9 cellular contexts compared by ENCODE assay signal in the genomic region with DNA sequence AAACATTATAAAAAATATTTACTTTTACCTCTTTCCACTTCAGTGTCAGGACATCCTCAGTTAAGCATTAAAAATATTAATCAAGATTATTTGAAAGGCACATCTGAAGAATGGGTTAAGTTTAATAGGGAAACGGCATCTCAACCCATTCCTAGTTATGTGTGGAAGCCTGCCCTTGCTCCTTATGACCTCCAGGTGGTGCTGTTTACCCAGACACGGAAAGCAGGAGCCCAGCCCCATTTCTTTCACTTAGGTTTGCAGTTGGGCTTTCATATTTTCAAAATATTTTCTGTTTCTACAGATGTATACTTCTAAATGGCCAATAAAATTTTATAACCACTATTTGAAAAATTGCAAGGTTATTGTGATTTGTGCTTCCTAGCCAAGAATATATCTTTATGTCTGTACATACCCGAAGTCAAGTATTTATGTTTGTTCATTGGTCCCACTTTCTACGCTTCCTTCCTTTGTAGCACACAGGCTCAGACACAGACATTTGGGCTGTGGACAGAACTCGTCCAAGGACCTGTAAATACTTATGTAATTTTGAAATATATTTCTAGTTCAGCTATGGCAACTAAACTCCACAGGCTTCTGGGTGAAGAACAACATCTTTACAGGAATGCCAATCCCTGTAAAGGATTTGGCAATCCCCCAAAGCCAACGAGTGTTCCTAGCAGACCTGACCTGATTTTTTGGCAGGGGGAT.
A peak's percentile ranks its signal among the peaks of the same experiment; 100 is the strongest.
DNase-seq lines count a peak whose midpoint lies in the region; ATAC-seq lines count a peak whose summit lies in the region.
"Had no signal": no experiment of that assay in that cellular context is flagged by ENCODE, and none has a peak within 500 bp of the region (broad histone marks: within the 10 kb centered on the region; RNA-seq: fewer than 3 reads in every experiment).

No MANE protein-coding gene starts in this region.

- H3K27me3 ChIP-seq in NT2/D1 (ENCODE audit: insufficient read depth, insufficient read length): no peaks in the 10 kb centered on the region

- intact Hi-C loops in Right ventricle myocardium superior (cut with DNase I): loop anchor here (10.0 kb wide), 3 partner anchors 129 to 1219 kb away; no protein-coding TSS in a partner anchor
- intact Hi-C loops in posterior cingulate gyrus (cut with DNase I): loop anchor here (1.0 to 10.0 kb wide), 5 partner anchors 133 to 1217 kb away; no protein-coding TSS in a partner anchor

- no peaks in the 10 kb centered on the region for H3K36me3 ChIP-seq in NT2/D1 (ENCODE audit: insufficient read depth, insufficient read length, low read length)

- no peaks in the 10 kb centered on the region for H3K4me1 Mint-ChIP-seq in stimulated activated effector memory CD8-positive, alpha-beta T cell treated with anti-CD3 and anti-CD28 coated beads, Interleukin-12 subunit alpha, Interleukin-12 subunit beta, amount 100 ng/mL, for 72 hours

- H3K27ac Mint-ChIP-seq in stimulated activated effector memory CD8-positive, alpha-beta T cell treated with anti-CD3 and anti-CD28 coated beads, Interleukin-12 subunit alpha, Interleukin-12 subunit beta, amount 100 ng/mL, for 72 hours: no peak overlapping the region

- ATAC-seq in GM19438 (IDR thresholded peaks at IDR 0.05; ENCODE audit: low read depth, unreplicated experiment): peak; percentile 51
- ATAC-seq in Right ventricle myocardium superior (ENCODE audit: poor library complexity): peak; percentile 87
- no peak for ATAC-seq in stimulated activated effector memory CD8-positive, alpha-beta T cell treated with anti-CD3 and anti-CD28 coated beads, Interleukin-12 subunit alpha, Interleukin-12 subunit beta, amount 100 ng/mL, for 72 hours

- H3K4me3 ChIP-seq in NT2/D1 (ENCODE audit: insufficient read length, low read depth): no peak overlapping the region
- H3K4me3 ChIP-seq: SK-N-MC had no signal

- DNase-seq in COLO829 (ENCODE audit: low spot score) (peak; percentile 68), HPDE6-E6E7 (ENCODE audit: extremely low spot score) (peak; percentile 54), NT2/D1 (ENCODE audit: low read depth, low spot score) (peak; percentile 23), Right ventricle myocardium superior (no peak), posterior cingulate gyrus (peak; percentile 19 to 93 (median 58))
- peak; percentile 11 for DNase-seq in activated naive CD4-positive, alpha-beta T cell treated with anti-CD3 and anti-CD28 coated beads, Interleukin-2, amount 50 U/mL, for 16 hours
- DNase-seq in stimulated activated effector memory CD8-positive, alpha-beta T cell treated with anti-CD3 and anti-CD28 coated beads, Interleukin-12 subunit alpha, Interleukin-12 subunit beta, amount 100 ng/mL, for 72 hours (ENCODE audit: low spot score in 2 of 2): no peak

- H3K9me3 ChIP-seq in NT2/D1 (ENCODE audit: insufficient read depth, low read length): no peaks in the 10 kb centered on the region

- H3K36me3 Mint-ChIP-seq in stimulated activated effector memory CD8-positive, alpha-beta T cell treated with anti-CD3 and anti-CD28 coated beads, Interleukin-12 subunit alpha, Interleukin-12 subunit beta, amount 100 ng/mL, for 72 hours: no peaks in the 10 kb centered on the region

- H3K4me3 Mint-ChIP-seq in stimulated activated effector memory CD8-positive, alpha-beta T cell treated with anti-CD3 and anti-CD28 coated beads, Interleukin-12 subunit alpha, Interleukin-12 subunit beta, amount 100 ng/mL, for 72 hours: no peak overlapping the region

- H3K9ac ChIP-seq in NT2/D1 (ENCODE audit: insufficient read length, low read depth): no peak overlapping the region

- no peaks in the 10 kb centered on the region for H3K4me1 ChIP-seq in NT2/D1 (ENCODE audit: insufficient read depth, insufficient read length)

- H3K9me3 Mint-ChIP-seq in stimulated activated effector memory CD8-positive, alpha-beta T cell treated with anti-CD3 and anti-CD28 coated beads, Interleukin-12 subunit alpha, Interleukin-12 subunit beta, amount 100 ng/mL, for 72 hours: no peaks in the 10 kb centered on the region

Comparison
In these comparisons a context has a peak if more than half of its experiments do, and no peak if none do; other contexts are left out.
1. DNase-seq: peak in COLO829 (single experiment), HPDE6-E6E7 (single experiment), NT2/D1 (single experiment), activated naive CD4-positive, alpha-beta T cell treated with anti-CD3 and anti-CD28 coated beads, Interleukin-2, amount 50 U/mL, for 16 hours (single experiment) and posterior cingulate gyrus (10 of 10); none in Right ventricle myocardium superior (single experiment) and stimulated activated effector memory CD8-positive, alpha-beta T cell treated with anti-CD3 and anti-CD28 coated beads, Interleukin-12 subunit alpha, Interleukin-12 subunit beta, amount 100 ng/mL, for 72 hours (0 of 2).